ENCODE assay signal across 1 cellular context in genomic region chr18:3177902-3178687, GRCh38.
TF ChIP-seq lines count a peak whose summit lies in the region.

No MANE protein-coding gene starts in this region.

TF ChIP-seq in HepG2, 621 proteins besides CTCF, POLR2A, EP300 and RAD21 (continued from another document):
- TF ChIP-seq KIAA2018 (CRISPR knock-in tag; IDR thresholded peaks at IDR 0.05; ENCODE audit: borderline replicate concordance) = no peak
- no peak for TF ChIP-seq ZNF724P (CRISPR knock-in tag; IDR thresholded peaks at IDR 0.05; ENCODE audit: borderline replicate concordance)
- TF ChIP-seq RXRB (CRISPR knock-in tag; IDR thresholded peaks at IDR 0.05; ENCODE audit: borderline replicate concordance) = no peak
- TF ChIP-seq RBM39 (IDR thresholded peaks at IDR 0.05; ENCODE audit: low read depth, low read length, poor library complexity, severe bottlenecking) = no peak
